Comparison of ENCODE assay signal across 32 cellular contexts in the genomic region with DNA sequence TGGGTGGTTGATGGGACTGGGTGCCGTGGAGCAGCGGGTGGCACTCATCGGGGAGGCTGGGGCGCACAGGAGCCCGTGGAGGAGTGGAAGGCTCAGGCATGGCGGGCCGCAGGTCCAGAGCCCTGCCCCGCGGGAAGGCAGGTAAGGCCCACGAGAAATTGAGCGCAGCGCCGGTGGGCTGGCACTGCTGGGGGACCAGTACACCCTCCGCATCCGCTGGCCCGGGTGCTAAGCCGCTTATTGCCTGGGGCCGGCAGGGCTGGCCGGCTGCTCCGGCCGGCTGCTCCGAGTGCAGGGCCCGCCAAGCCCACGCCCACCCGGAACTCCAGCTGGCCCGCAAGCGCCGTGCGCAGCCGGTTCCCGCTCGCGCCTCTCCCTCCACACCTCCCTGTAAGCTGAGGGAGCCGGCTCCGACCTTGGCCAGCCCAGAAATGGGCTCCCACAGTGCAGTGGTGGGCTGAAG.
"Had no signal": no experiment of that assay in that cellular context is flagged by ENCODE, and none has a peak within 500 bp of the region (broad histone marks: within the 10 kb centered on the region; RNA-seq: fewer than 3 reads in every experiment).

No MANE protein-coding gene starts in this region.

- H3K4me3 ChIP-seq: esophagus muscularis mucosa, gastrocnemius medialis had no signal

- DNase-seq: activated CD4-positive, alpha-beta memory T cell treated with anti-CD3 and anti-CD28 coated beads for 36 hours; activated CD4-positive, alpha-beta T cell treated with anti-CD3 and anti-CD28 coated beads for 36 hours; activated CD4-positive, alpha-beta T cell treated with anti-CD3 and anti-CD28 coated beads, Interleukin-2, amount 10 ng/mL, durations not matched to agents 24 days and 14 days; activated CD4-positive, CD25-positive, alpha-beta regulatory T cell; activated CD4-positive, CD25-positive, alpha-beta regulatory T cell treated with anti-CD3 and anti-CD28 coated beads, Interleukin-2, amount 50 U/mL, for 72 hours; activated CD8-positive, alpha-beta memory T cell treated with anti-CD3 and anti-CD28 coated beads, Interleukin-2, amount 10 ng/mL, durations not matched to agents 7 days and 5 days; activated CD8-positive, alpha-beta memory T cell treated with anti-CD3 and anti-CD28 coated beads, Interleukin-2, amount 50 U/mL, for 4 hours; activated CD8-positive, alpha-beta T cell treated with anti-CD3 and anti-CD28 coated beads, Interleukin-2, amount 10 ng/mL, durations not matched to agents 7 days and 5 days; activated effector memory CD4-positive, alpha-beta T cell treated with anti-CD3 and anti-CD28 coated beads, Interleukin-2, amount 50 U/mL, for 16 hours; activated naive CD4-positive, alpha-beta T cell treated with anti-CD3 and anti-CD28 coated beads, Interleukin-2, amount 50 U/mL, for 16 hours; activated naive CD4-positive, alpha-beta T cell treated with Interleukin-2 at 50 U/mL for 16 hours; activated T-cell treated with anti-CD3 and anti-CD28 coated beads, Interleukin-2, amount 50 U/mL, for 1 hour; activated T-cell treated with anti-CD3 and anti-CD28 coated beads, Interleukin-2, amount 50 U/mL, for 48 hours; amniotic stem cell; brain microvascular endothelial cell; cortex of kidney; dermis blood vessel endothelial cell; effector CD4-positive, alpha-beta T cell; effector memory CD8-positive, alpha-beta T cell; erythroblast; foreskin keratinocyte; gastrocnemius medialis; SW 1271; T-cell; T1000; WERI-Rb-1 had no signal

- H3K27me3 ChIP-seq: brain microvascular endothelial cell, esophagus muscularis mucosa, foreskin keratinocyte, gastrocnemius medialis had no signal

- H3K27me3 Mint-ChIP-seq: activated CD4-positive, alpha-beta memory T cell treated with anti-CD3 and anti-CD28 coated beads for 36 hours; activated CD4-positive, alpha-beta T cell treated with anti-CD3 and anti-CD28 coated beads for 36 hours; activated CD4-positive, alpha-beta T cell treated with anti-CD3 and anti-CD28 coated beads, Interleukin-2, amount 10 ng/mL, durations not matched to agents 24 days and 14 days; activated CD8-positive, alpha-beta memory T cell treated with anti-CD3 and anti-CD28 coated beads, Interleukin-2, amount 10 ng/mL, durations not matched to agents 7 days and 5 days; activated naive CD8-positive, alpha-beta T cell; central memory CD8-positive, alpha-beta T cell; effector memory CD8-positive, alpha-beta T cell; T-cell had no signal

- H3K27ac ChIP-seq: brain microvascular endothelial cell, esophagus muscularis mucosa, foreskin keratinocyte, gastrocnemius medialis, WERI-Rb-1 had no signal

- H3K4me1 ChIP-seq: esophagus muscularis mucosa, gastrocnemius medialis had no signal

- H3K4me3 Mint-ChIP-seq: activated CD4-positive, alpha-beta memory T cell treated with anti-CD3 and anti-CD28 coated beads for 36 hours; activated CD4-positive, alpha-beta T cell treated with anti-CD3 and anti-CD28 coated beads for 36 hours; activated CD4-positive, alpha-beta T cell treated with anti-CD3 and anti-CD28 coated beads, Interleukin-2, amount 10 ng/mL, durations not matched to agents 24 days and 14 days; activated CD8-positive, alpha-beta memory T cell treated with anti-CD3 and anti-CD28 coated beads, Interleukin-2, amount 10 ng/mL, durations not matched to agents 7 days and 5 days; activated CD8-positive, alpha-beta T cell treated with anti-CD3 and anti-CD28 coated beads, Interleukin-2, amount 10 ng/mL, durations not matched to agents 7 days and 5 days; activated naive CD8-positive, alpha-beta T cell; activated T-helper 1 cell treated with anti-CD3 and anti-CD28 coated beads, Interleukin-12 subunit alpha, Interleukin-12 subunit beta, Interleukin-2, Interleukin-4 antibody, amounts not matched to agents 30 ng/mL and 10 ng/mL and 1 ng/mL, durations not matched to agents 14 hours and 24 hours and 36 hours; central memory CD8-positive, alpha-beta T cell; effector memory CD8-positive, alpha-beta T cell; T-cell; T-helper 1 cell treated with Interleukin-12 subunit alpha and Interleukin-12 subunit beta and Interleukin-4 antibody, amounts not matched to agents 30 μg/mL and 1 μg/mL, for 36 hours had no signal

- H3K27ac Mint-ChIP-seq: activated CD4-positive, alpha-beta memory T cell treated with anti-CD3 and anti-CD28 coated beads for 36 hours; activated CD4-positive, alpha-beta T cell treated with anti-CD3 and anti-CD28 coated beads for 36 hours; activated CD4-positive, alpha-beta T cell treated with anti-CD3 and anti-CD28 coated beads, Interleukin-2, amount 10 ng/mL, durations not matched to agents 24 days and 14 days; activated CD8-positive, alpha-beta memory T cell treated with anti-CD3 and anti-CD28 coated beads, Interleukin-2, amount 10 ng/mL, durations not matched to agents 7 days and 5 days; activated CD8-positive, alpha-beta T cell treated with anti-CD3 and anti-CD28 coated beads, Interleukin-2, amount 10 ng/mL, durations not matched to agents 7 days and 5 days; activated naive CD8-positive, alpha-beta T cell; activated T-helper 1 cell treated with anti-CD3 and anti-CD28 coated beads, Interleukin-12 subunit alpha, Interleukin-12 subunit beta, Interleukin-2, Interleukin-4 antibody, amounts not matched to agents 30 ng/mL and 10 ng/mL and 1 ng/mL, durations not matched to agents 14 hours and 24 hours and 36 hours; activated T-helper 2 cell treated with anti-CD3 and anti-CD28 coated beads, Interferon-gamma antibody, Interleukin-2, Interleukin-4, amounts not matched to agents 10 μg/mL and 5 μg/mL and 100 μg/mL, durations not matched to agents 14 hours and 24 hours and 36 hours; effector memory CD8-positive, alpha-beta T cell; T-cell; T-helper 1 cell treated with Interleukin-12 subunit alpha and Interleukin-12 subunit beta and Interleukin-4 antibody, amounts not matched to agents 30 μg/mL and 1 μg/mL, for 36 hours had no signal

- ATAC-seq: activated CD4-positive, alpha-beta T cell treated with anti-CD3 and anti-CD28 coated beads for 36 hours; activated CD8-positive, alpha-beta memory T cell treated with anti-CD3 and anti-CD28 coated beads, Interleukin-2, amount 10 ng/mL, durations not matched to agents 7 days and 5 days; activated CD8-positive, alpha-beta T cell treated with anti-CD3 and anti-CD28 coated beads, Interleukin-2, amount 10 ng/mL, durations not matched to agents 7 days and 5 days; effector memory CD8-positive, alpha-beta T cell; foreskin keratinocyte; gastrocnemius medialis; T-cell had no signal

- H3K36me3 Mint-ChIP-seq: activated CD4-positive, alpha-beta memory T cell treated with anti-CD3 and anti-CD28 coated beads for 36 hours; activated CD8-positive, alpha-beta memory T cell treated with anti-CD3 and anti-CD28 coated beads, Interleukin-2, amount 10 ng/mL, durations not matched to agents 7 days and 5 days; activated naive CD8-positive, alpha-beta T cell; T-cell had no signal

- H3K36me3 ChIP-seq: brain microvascular endothelial cell, esophagus muscularis mucosa, gastrocnemius medialis, WERI-Rb-1 had no signal

- H3K4me1 Mint-ChIP-seq: activated CD4-positive, alpha-beta T cell treated with anti-CD3 and anti-CD28 coated beads for 36 hours; activated CD4-positive, alpha-beta T cell treated with anti-CD3 and anti-CD28 coated beads, Interleukin-2, amount 10 ng/mL, durations not matched to agents 24 days and 14 days; activated CD8-positive, alpha-beta memory T cell treated with anti-CD3 and anti-CD28 coated beads, Interleukin-2, amount 10 ng/mL, durations not matched to agents 7 days and 5 days; central memory CD8-positive, alpha-beta T cell; T-cell had no signal

- H3K9me3 Mint-ChIP-seq: activated CD4-positive, alpha-beta memory T cell treated with anti-CD3 and anti-CD28 coated beads for 36 hours; activated CD4-positive, alpha-beta T cell treated with anti-CD3 and anti-CD28 coated beads, Interleukin-2, amount 10 ng/mL, durations not matched to agents 24 days and 14 days; activated T-helper 1 cell treated with anti-CD3 and anti-CD28 coated beads, Interleukin-12 subunit alpha, Interleukin-12 subunit beta, Interleukin-2, Interleukin-4 antibody, amounts not matched to agents 30 ng/mL and 10 ng/mL and 1 ng/mL, durations not matched to agents 14 hours and 24 hours and 36 hours had no signal

- H3K9me3 ChIP-seq: esophagus muscularis mucosa, gastrocnemius medialis had no signal
